In genomic region chr19:15250635-15250993, GRCh38 we compare ENCODE assay signal across 12 cellular contexts. TPM values are rescaled to one million over a fixed set of nuclear protein-coding genes. Genes with fewer than 3 reads are reported as not detected.
DNase-seq lines count a peak whose midpoint lies in the region; ATAC-seq and TF ChIP-seq lines count a peak whose summit lies in the region.
"Had no signal": no experiment of that assay in that cellular context is flagged by ENCODE, and none has a peak within 500 bp of the region (broad histone marks: within the 10 kb centered on the region; RNA-seq: fewer than 3 reads in every experiment).

No MANE protein-coding gene starts in this region.

- no peaks in the 10 kb centered on the region for H3K9me3 Mint-ChIP-seq in nephron
- H3K9me3 Mint-ChIP-seq: stimulated activated naive B cell treated with anti-CD40 and anti-IgM and Interleukin-4, amounts not matched to agents 10 μg/mL and 1 μg/mL and 100 μg/mL, for 72 hours; T-helper 2 cell treated with Interferon-gamma antibody and Interleukin-4, amounts not matched to agents 5 μg/mL and 100 μg/mL, for 36 hours had no signal

- H3K4me1 ChIP-seq in SJCRH30 (peaks cover 50% of the 10 kb centered on the region), endocrine pancreas (ENCODE audit: control insufficient read depth, insufficient read depth, low read length) (no peaks in the 10 kb centered on the region), tibial artery (peaks cover 15 to 89% (median 86%) of the 10 kb centered on the region in 4 donors)

- H3K4me3 Mint-ChIP-seq in nephron, result peak overlapping the region; percentile 17 to 68 (median 58)
- H3K4me3 Mint-ChIP-seq: stimulated activated naive B cell treated with anti-CD40 and anti-IgM and Interleukin-4, amounts not matched to agents 10 μg/mL and 1 μg/mL and 100 μg/mL, for 72 hours; T-helper 2 cell treated with Interferon-gamma antibody and Interleukin-4, amounts not matched to agents 5 μg/mL and 100 μg/mL, for 36 hours had no signal

- H3K9ac ChIP-seq in endocrine pancreas (ENCODE audit: control insufficient read depth, insufficient read depth, low read length), result peak overlapping the region; percentile 11

- H3K36me3 Mint-ChIP-seq in nephron (ENCODE audit: low read depth), result peaks cover 54% of the 10 kb centered on the region

- no peak for DNase-seq in SJCRH30
- no peak for DNase-seq in tibial artery
- no peak for DNase-seq in AG08396 (ENCODE audit: low spot score)
- no peak for DNase-seq in retina
- DNase-seq: activated CD8-positive, alpha-beta memory T cell treated with anti-CD3 and anti-CD28 coated beads for 24 hours; NCI-H1694; stimulated activated naive B cell treated with anti-CD40 and anti-IgM and Interleukin-4, amounts not matched to agents 10 μg/mL and 1 μg/mL and 100 μg/mL, for 72 hours had no signal

- H3K36me3 ChIP-seq in SJCRH30 (peaks cover 66% of the 10 kb centered on the region), endocrine pancreas (ENCODE audit: control insufficient read depth, insufficient read depth, low read length) (peaks cover 12% of the 10 kb centered on the region), tibial artery (peaks cover 25 to 65% (median 35%) of the 10 kb centered on the region in 3 donors)

- H3K27me3 ChIP-seq in SJCRH30 (no peaks in the 10 kb centered on the region), endocrine pancreas (ENCODE audit: control insufficient read depth, insufficient read depth, low read length) (no peaks in the 10 kb centered on the region), tibial artery (no peaks in the 10 kb centered on the region)

- TF ChIP-seq CTCF in nephron (IDR thresholded peaks at IDR 0.05; ENCODE audit: unreplicated experiment in 3 of 3), result no peak
- TF ChIP-seq CTCF in tibial artery (IDR thresholded peaks at IDR 0.05), result no peak

- H3K4me1 Mint-ChIP-seq in nephron, result peaks cover 67% of the 10 kb centered on the region

- H3K27ac ChIP-seq in SJCRH30 (peak overlapping the region; percentile 83), tibial artery (peak overlapping the region; percentile 98)

- ATAC-seq in HG02870 (IDR thresholded peaks at IDR 0.05; ENCODE audit: unreplicated experiment), result no peak
- ATAC-seq: left lobe of liver; stimulated activated naive B cell treated with anti-CD40 and anti-IgM and Interleukin-4, amounts not matched to agents 10 μg/mL and 1 μg/mL and 100 μg/mL, for 72 hours had no signal

- H3K9me3 ChIP-seq in SJCRH30 (replicated peaks), result no peaks in the 10 kb centered on the region
- no peaks in the 10 kb centered on the region for H3K9me3 ChIP-seq in endocrine pancreas (ENCODE audit: control insufficient read depth, low read length)
- no peaks in the 10 kb centered on the region for H3K9me3 ChIP-seq in tibial artery

- peak overlapping the region; percentile 97 to 100 (median 97) for H3K27ac Mint-ChIP-seq in nephron
- H3K27ac Mint-ChIP-seq: stimulated activated naive B cell treated with anti-CD40 and anti-IgM and Interleukin-4, amounts not matched to agents 10 μg/mL and 1 μg/mL and 100 μg/mL, for 72 hours; T-helper 2 cell treated with Interferon-gamma antibody and Interleukin-4, amounts not matched to agents 5 μg/mL and 100 μg/mL, for 36 hours had no signal

- intact Hi-C loops in tibial artery (cut with DNase I; ENCODE audit: low total_unique reads), result loop anchor here (2.0 to 5.0 kb wide), 3 partner anchors 53 to 143 kb away; partner anchors contain the start of gene SYDE1

- peaks cover 4% of the 10 kb centered on the region for H3K27me3 Mint-ChIP-seq in nephron (ENCODE audit: low read depth)
- H3K27me3 Mint-ChIP-seq: stimulated activated naive B cell treated with anti-CD40 and anti-IgM and Interleukin-4, amounts not matched to agents 10 μg/mL and 1 μg/mL and 100 μg/mL, for 72 hours had no signal

- H3K4me3 ChIP-seq in SJCRH30, result no peak overlapping the region
- H3K4me3 ChIP-seq in endocrine pancreas (ENCODE audit: control insufficient read depth, insufficient read depth, low read length), result no peak overlapping the region
- peak overlapping the region; percentile 33 to 46 for H3K4me3 ChIP-seq in tibial artery

RNA-seq across cellular contexts. Expression of gene EPHX3, which starts 18.4 kb away (rescaled TPM):
- total RNA-seq in SJCRH30 (2014; rRNA removed; shearing (Covaris generic)), result 0.18 TPM in 1 of 2 replicates, not detected in the other

RNA-seq across cellular contexts. Expression of gene NOTCH3, which starts 49.8 kb away (rescaled TPM):
- 43.7 and 48.2 TPM in 2 replicates for total RNA-seq in SJCRH30 (2014; rRNA removed; shearing (Covaris generic))

Comparison
In these comparisons a context has a peak if more than half of its experiments do, and no peak if none do; other contexts are left out.
1. H3K4me3 ChIP-seq: peak in tibial artery (2 of 2); none in SJCRH30 (single experiment) and endocrine pancreas (single experiment).